8 cellular contexts compared by ENCODE assay signal in the genomic region with DNA sequence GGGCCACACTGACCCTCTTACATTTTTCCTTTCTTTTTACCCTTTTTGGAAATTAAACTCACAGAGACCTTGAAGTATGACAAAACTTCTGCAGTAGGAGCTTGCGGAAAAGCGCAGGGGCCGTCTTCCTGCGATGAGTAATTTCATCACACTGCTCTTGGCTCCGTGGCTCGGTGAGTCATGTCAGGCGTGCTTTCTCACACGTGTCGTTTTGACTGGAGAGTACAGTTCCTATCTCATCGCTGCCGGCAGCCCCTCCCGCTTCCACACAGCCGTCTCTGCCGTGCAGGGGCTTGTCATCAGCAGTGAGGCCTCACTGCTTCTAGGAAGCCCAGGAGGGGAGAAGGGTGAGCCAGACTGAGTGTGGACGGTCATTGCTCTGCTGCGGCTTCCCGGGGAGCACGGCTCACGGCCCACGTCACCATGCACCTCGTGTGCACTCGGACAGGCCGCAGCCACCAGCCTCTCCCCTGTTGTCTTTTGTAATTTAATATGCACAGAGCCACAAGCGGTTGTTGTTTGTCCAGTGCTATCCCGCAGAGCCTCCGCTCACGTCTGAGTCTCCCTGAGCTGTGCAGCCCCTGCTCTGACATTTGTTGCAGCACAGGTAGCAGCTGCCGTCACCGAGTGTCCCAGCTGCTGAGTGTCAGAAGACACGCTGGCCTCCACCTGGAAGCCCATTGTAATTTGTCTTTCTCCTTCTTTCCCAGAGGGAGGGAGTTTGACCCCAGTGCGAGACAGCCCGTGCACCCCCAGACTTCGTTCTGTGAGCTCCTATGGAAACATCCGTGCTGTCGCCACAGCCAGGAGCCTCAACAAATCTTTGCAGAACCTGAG.
DNase-seq lines count a peak whose midpoint lies in the region; ATAC-seq and TF ChIP-seq lines count a peak whose summit lies in the region.

No MANE protein-coding gene starts in this region.

- intact Hi-C loops in CD14-positive monocyte (cut with micrococcal nuclease) = loop anchor here (5.0 to 10.0 kb wide), 2 partner anchors 35 to 317 kb away; no protein-coding TSS in a partner anchor

- peak overlapping the region; percentile 54 for H3K27ac ChIP-seq in muscle layer of duodenum (ENCODE audit: low read length)

- TF ChIP-seq CTCF in CD14-positive monocyte (IDR thresholded peaks at IDR 0.05) = no peak

- no peaks in the 10 kb centered on the region for H3K9me3 ChIP-seq in muscle layer of duodenum (ENCODE audit: control insufficient read depth in 1 of 2, low read length in 2 of 2)

- H3K4me1 ChIP-seq in muscle layer of duodenum (ENCODE audit: control insufficient read depth in 1 of 2, insufficient read depth in 2 of 2, low read length in 2 of 2) = peaks cover 4 to 6% of the 10 kb centered on the region in 2 donors

- H3K4me3 Mint-ChIP-seq in CD14-positive monocyte = peak overlapping the region; percentile 61 to 66

- peak; percentile 83 for ATAC-seq in GM21619 (IDR thresholded peaks at IDR 0.05; ENCODE audit: unreplicated experiment)

- H3K9me3 Mint-ChIP-seq in CD14-positive monocyte = peaks cover 0 to 1% (median 0%) of the 10 kb centered on the region in 7 donors

- H3K36me3 ChIP-seq in muscle layer of duodenum (ENCODE audit: control insufficient read depth in 1 of 2, insufficient read depth in 2 of 2, low read length in 2 of 2) = peaks cover 15 to 44% of the 10 kb centered on the region in 2 donors

- DNase-seq in CD14-positive monocyte (ENCODE audit: low spot score) (peak; percentile 98), MV-4-11 (lab: John Stamatoyannopoulos, UW) (peak; percentile 96), DMS153 treated with DMSO at 0.1 percent for 48 hours (lab: John Stamatoyannopoulos, UW; ENCODE audit: unreplicated experiment) (no peak)
- DNase-seq in activated CD4-positive, alpha-beta T cell treated with anti-CD3 and anti-CD28 coated beads for 1 hour = peak; percentile 81
- peak; percentile 85 for DNase-seq in central memory CD4-positive, alpha-beta T cell
- peak; percentile 67 to 72 for DNase-seq in stimulated activated CD8-positive, alpha-beta memory T cell treated with anti-CD3 and anti-CD28 coated beads, Interleukin-4, amount 100 ng/mL, for 4 hours (ENCODE audit: low read depth in 2 of 2, low spot score in 1 of 2)

- peaks cover 68% of the 10 kb centered on the region in 2 donors for H3K36me3 Mint-ChIP-seq in CD14-positive monocyte

- peaks cover 41% of the 10 kb centered on the region for H3K4me1 Mint-ChIP-seq in CD14-positive monocyte

- no peaks in the 10 kb centered on the region for H3K27me3 ChIP-seq in muscle layer of duodenum (ENCODE audit: low read depth, low read length)

- no peak overlapping the region for H3K4me3 ChIP-seq in muscle layer of duodenum (ENCODE audit: low read depth in 1 of 2, low read length in 2 of 2)

- peak overlapping the region; percentile 92 to 99 (median 98) for H3K27ac Mint-ChIP-seq in CD14-positive monocyte

- H3K27me3 Mint-ChIP-seq in CD14-positive monocyte (ENCODE audit: low read depth in 3 of 3) = peaks cover 0 to 4% (median 0%) of the 10 kb centered on the region in 3 donors
